Comparison of ENCODE assay signal across 12 cellular contexts in the genomic region with DNA sequence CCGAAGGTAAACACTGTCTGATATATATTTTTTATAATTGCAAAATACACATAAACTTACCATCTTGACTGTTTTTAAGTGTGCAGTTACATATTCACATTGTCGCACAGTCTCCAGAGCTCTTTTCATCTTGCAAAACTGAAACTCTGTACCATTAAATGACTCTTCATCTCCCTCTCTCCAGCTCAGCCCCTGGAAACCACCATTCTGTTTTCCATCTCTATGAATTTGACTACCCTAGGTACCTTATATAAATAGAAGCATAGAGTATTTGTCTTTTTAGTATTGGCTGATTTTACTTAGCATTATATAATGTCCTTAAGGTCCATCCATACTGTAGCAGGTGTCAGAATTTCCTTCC. TPM values are rescaled to one million over a fixed set of nuclear protein-coding genes. Genes with fewer than 3 reads are reported as not detected.
A peak's percentile ranks its signal among the peaks of the same experiment; 100 is the strongest.
DNase-seq lines count a peak whose midpoint lies in the region; ATAC-seq and TF ChIP-seq lines count a peak whose summit lies in the region.
"Had no signal": no experiment of that assay in that cellular context is flagged by ENCODE, and none has a peak within 500 bp of the region (broad histone marks: within the 10 kb centered on the region; RNA-seq: fewer than 3 reads in every experiment).

No MANE protein-coding gene starts in this region.

- H3K27ac Mint-ChIP-seq in immature natural killer cell (peak overlapping the region; percentile 1 to 62 (median 53)), Caco-2 (ENCODE audit: unreplicated experiment) (no peak overlapping the region)

- no peak for TF ChIP-seq POLR2A in prostate gland (IDR thresholded peaks at IDR 0.05)

- WGBS in prostate gland = 89% methylated on average over 2 of the region's 2 CpGs

- CTCF ChIA-PET in Caco-2 (lab: Charles Lee) = no interaction called here

- no peaks in the 10 kb centered on the region for H3K9me3 Mint-ChIP-seq in immature natural killer cell
- no peaks in the 10 kb centered on the region for H3K9me3 Mint-ChIP-seq in Caco-2 (ENCODE audit: unreplicated experiment)

- DNase-seq in immature natural killer cell (no peak), prostate gland (ENCODE audit: low spot score) (no peak), left lobe of liver (ENCODE audit: low spot score) (no peak), NCI-H1048 (lab: John Stamatoyannopoulos, UW) (no peak), Caco-2 (no peak)
- DNase-seq: activated gamma-delta T cell, NCI-H2171 treated with DMSO at 0.1 percent for 48 hours, SW 1271 had no signal

- POLR2A ChIA-PET in Caco-2 (lab: Charles Lee) = no interaction called here

- no peaks in the 10 kb centered on the region for H3K27me3 ChIP-seq in prostate gland (replicated peaks; ENCODE audit: insufficient read depth)
- no peaks in the 10 kb centered on the region for H3K27me3 ChIP-seq in Caco-2 (replicated peaks; ENCODE audit: control insufficient read depth, insufficient read depth, low read length)

- no peaks in the 10 kb centered on the region for H3K36me3 ChIP-seq in prostate gland
- H3K36me3 ChIP-seq in Caco-2 (ENCODE audit: control insufficient read depth, insufficient read depth, low read length) = no peaks in the 10 kb centered on the region

- H3K9me3 ChIP-seq in prostate gland (no peaks in the 10 kb centered on the region), Caco-2 (no peaks in the 10 kb centered on the region)

- BruUV-seq in Caco-2 (replicated peaks; lab: Mats Ljungman, UMichigan) = no TSS peak

- H3K4me3 Mint-ChIP-seq in immature natural killer cell (peak overlapping the region; percentile 50 to 74 (median 63)), Caco-2 (ENCODE audit: unreplicated experiment) (no peak overlapping the region)

- H3K4me1 Mint-ChIP-seq in immature natural killer cell (peaks cover 72 to 92% of the 10 kb centered on the region in 2 donors), Caco-2 (ENCODE audit: low read depth, unreplicated experiment) (peaks cover 56% of the 10 kb centered on the region)

- peaks cover 7% of the 10 kb centered on the region for H3K4me1 ChIP-seq in prostate gland (replicated peaks)
- H3K4me1 ChIP-seq in Caco-2 = peaks cover 78% of the 10 kb centered on the region

- H3K36me3 Mint-ChIP-seq in immature natural killer cell (no peaks in the 10 kb centered on the region), Caco-2 (ENCODE audit: insufficient read depth, unreplicated experiment) (peaks cover 16% of the 10 kb centered on the region)

- H3K4me3 ChIP-seq in prostate gland = no peak overlapping the region
- H3K4me3 ChIP-seq in Caco-2 (ENCODE audit: low read depth, low read length) = no peak overlapping the region
- H3K4me3 ChIP-seq: smooth muscle cell had no signal

- TF ChIP-seq CTCF in prostate gland (IDR thresholded peaks at IDR 0.05) = no peak
- no peak for TF ChIP-seq CTCF in Caco-2 (IDR thresholded peaks at IDR 0.05; ENCODE audit: insufficient read depth in 1 of 2, low read depth in 1 of 2, low read length in 1 of 2, severe bottlenecking in 1 of 2, unreplicated experiment in 1 of 2)

- H3K27ac ChIP-seq in prostate gland = no peak overlapping the region

- intact Hi-C loops in prostate gland (cut with DNase I) (no loop called here), Caco-2 (cut with micrococcal nuclease; ENCODE audit: unreplicated experiment) (no loop called here)

- ATAC-seq in GM18498 (IDR thresholded peaks at IDR 0.05; ENCODE audit: unreplicated experiment) (peak; percentile 53), GM19452 (IDR thresholded peaks at IDR 0.05; ENCODE audit: unreplicated experiment) (peak; percentile 51), HG03175 (IDR thresholded peaks at IDR 0.05; ENCODE audit: unreplicated experiment) (peak; percentile 52), left lobe of liver (no peak)

- H3K27me3 Mint-ChIP-seq in immature natural killer cell (ENCODE audit: low read depth in 3 of 3) (no peaks in the 10 kb centered on the region), Caco-2 (ENCODE audit: insufficient read depth, unreplicated experiment) (no peaks in the 10 kb centered on the region)

RNA-seq across cellular contexts. Expression of a gene that starts 45.8 kb away (rescaled TPM):
- 1 to 10 TPM; 3.0 to 6.6 (median 5.5) TPM for polyA plus RNA-seq in immature natural killer cell
- total RNA-seq in prostate gland (10 to 100 TPM; 14.8 to 17.2 TPM), left lobe of liver (6.0 TPM), Caco-2 (2022) (27.0 and 30.7 TPM in 2 replicates)
